In genomic region chr15:89299896-89300295, GRCh38 we compare ENCODE assay signal across 1 cellular context.
TF ChIP-seq lines count a peak whose summit lies in the region.

No MANE protein-coding gene starts in this region.

TF ChIP-seq in K562, 482 proteins besides CTCF, POLR2A, EP300 and RAD21:
- TF ChIP-seq ZBTB9 (CRISPR knock-in tag; IDR thresholded peaks at IDR 0.05) (no peak), ZNF695 (CRISPR knock-in tag; IDR thresholded peaks at IDR 0.05) (no peak), HES1 (IDR thresholded peaks at IDR 0.05; ENCODE audit: low read depth) (no peak), DNMT1 (IDR thresholded peaks at IDR 0.05) (no peak), CBX5 (IDR thresholded peaks at IDR 0.05; ENCODE audit: borderline replicate concordance, low read depth) (no peak), MAX (CRISPR knock-in tag; IDR thresholded peaks at IDR 0.05) (no peak)
